Comparison of ENCODE assay signal across 23 cellular contexts in the genomic region with DNA sequence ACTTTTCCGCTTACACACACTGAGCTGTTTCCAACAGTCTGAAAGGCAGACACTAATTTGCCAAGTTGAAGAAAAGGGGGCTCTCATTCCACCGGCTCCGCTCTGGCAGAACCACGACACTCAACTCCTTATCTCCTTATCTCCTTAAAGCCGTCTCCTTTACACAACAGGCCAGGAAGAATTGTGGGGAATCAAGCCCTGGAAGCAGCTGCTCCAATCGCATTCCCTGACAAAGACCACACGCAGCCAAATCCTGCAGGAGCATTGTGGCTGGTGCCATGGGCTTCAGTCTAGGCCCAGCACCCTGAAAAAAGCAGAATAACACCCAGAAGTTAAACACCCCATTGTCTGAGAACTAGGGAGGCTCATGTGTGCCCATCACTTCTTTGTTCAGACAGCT. TPM values are rescaled to one million over a fixed set of nuclear protein-coding genes. Genes with fewer than 3 reads are reported as not detected.
DNase-seq lines count a peak whose midpoint lies in the region; ATAC-seq and TF ChIP-seq lines count a peak whose summit lies in the region.
"Had no signal": no experiment of that assay in that cellular context is flagged by ENCODE, and none has a peak within 500 bp of the region (broad histone marks: within the 10 kb centered on the region; RNA-seq: fewer than 3 reads in every experiment).

No MANE protein-coding gene starts in this region.

- 79 to 93% (median 87%) methylated on average over 7 of the region's 7 CpGs for WGBS in heart left ventricle, 4 donors

- DNase-seq in cardiac muscle cell (ENCODE audit: low read depth in 1 of 2, low spot score in 1 of 2) (no peak), heart left ventricle (no peak), NCI-H82 treated with DMSO at 0.1 percent for 48 hours (lab: John Stamatoyannopoulos, UW; ENCODE audit: unreplicated experiment) (peak; percentile 63), dorsolateral prefrontal cortex (no peak), OCI-M2 (lab: John Stamatoyannopoulos, UW; ENCODE audit: unreplicated experiment) (no peak)
- DNase-seq: BE2C; CD4-positive, alpha-beta T cell; COR-L47; DMS153; GF-D8; NCI-H1105; NCI-H146; NCI-H2081; NCI-H510A had no signal

- TF ChIP-seq CTCF in cardiac muscle cell (IDR thresholded peaks at IDR 0.05; ENCODE audit: low read depth, low read length) (no peak), heart left ventricle (IDR thresholded peaks at IDR 0.05) (no peak), dorsolateral prefrontal cortex (IDR thresholded peaks at IDR 0.05 in 54 of 56, conservative IDR thresholded peaks at IDR 0.05 in 2 of 56; ENCODE audit: low read depth in 1 of 56, partially characterized antibody in 56 of 56) (no peak)

- intact Hi-C loops in heart left ventricle (cut with DNase I), result loop anchor here in 1 of 10 donors (10.0 kb wide), 1 partner anchor 195 kb away; the partner anchor contains the start of gene TLR5
- intact Hi-C loops in dorsolateral prefrontal cortex (cut with DNase I), result loop anchor here in 1 of 2 donors (5.0 kb wide), 1 partner anchor 108 kb away; no protein-coding TSS in a partner anchor

- H3K4me1 ChIP-seq in cardiac muscle cell (ENCODE audit: low read depth) (peaks cover 57% of the 10 kb centered on the region), heart left ventricle (peaks cover 0 to 64% (median 17%) of the 10 kb centered on the region in 12 donors)
- H3K4me1 ChIP-seq: BE2C, HAP-1, SJSA1 had no signal

- no peak for TF ChIP-seq POLR2A in heart left ventricle (IDR thresholded peaks at IDR 0.05)

- ATAC-seq in heart left ventricle (no peak), esophagus mucosa (no peak), HG02970 (IDR thresholded peaks at IDR 0.05; ENCODE audit: low FRiP score, unreplicated experiment) (no peak)
- ATAC-seq: GM23338 had no signal

- H3K9me3 ChIP-seq in cardiac muscle cell (ENCODE audit: low read depth) (no peaks in the 10 kb centered on the region), heart left ventricle (no peaks in the 10 kb centered on the region)
- H3K9me3 ChIP-seq: BE2C, HAP-1, SJSA1 had no signal

- H3K27me3 ChIP-seq in cardiac muscle cell (no peaks in the 10 kb centered on the region), heart left ventricle (no peaks in the 10 kb centered on the region), dorsolateral prefrontal cortex (peaks cover 0 to 5% (median 0%) of the 10 kb centered on the region in 45 donors)

- H3K36me3 ChIP-seq in cardiac muscle cell, result no peaks in the 10 kb centered on the region
- H3K36me3 ChIP-seq in heart left ventricle, result no peaks in the 10 kb centered on the region
- H3K36me3 ChIP-seq: BE2C, HAP-1, SJSA1 had no signal

- H3K4me3 ChIP-seq in cardiac muscle cell (no peak overlapping the region), heart left ventricle (no peak overlapping the region), dorsolateral prefrontal cortex (no peak overlapping the region)
- H3K4me3 ChIP-seq: GM23338, HAP-1, SJSA1 had no signal

- peak overlapping the region; percentile 76 for H3K27ac ChIP-seq in cardiac muscle cell
- peak overlapping the region in 4 of 12 donors; percentile 22 to 85 (median 80) for H3K27ac ChIP-seq in heart left ventricle
- H3K27ac ChIP-seq in dorsolateral prefrontal cortex, result peak overlapping the region in 41 of 59 donors; percentile 2 to 78 (median 55)
- H3K27ac ChIP-seq: KMS-11, SJSA1 had no signal

RNA-seq across cellular contexts. Expression of gene SUSD4, which starts 24.1 kb away (rescaled TPM):
- 20.9 and 24.8 TPM in 2 replicates for total RNA-seq in cardiac muscle cell
- 31.4 and 31.6 TPM in 2 replicates for polyA plus RNA-seq in cardiac muscle cell
- total RNA-seq in heart left ventricle, result 10 to 100 TPM in 1 of 9 donors, 1 to 10 TPM in 8; 1.4 to 27.2 (median 2.4) TPM
- 1 to 10 TPM in 1 of 2 donors, under 1 TPM in 1; 0.40 to 5.0 TPM for polyA plus RNA-seq in heart left ventricle
- 10 to 100 TPM; 21.6 to 96.9 (median 65.8) TPM for total RNA-seq in dorsolateral prefrontal cortex
- total RNA-seq in esophagus mucosa, result 42.2 TPM
- total RNA-seq: A673 had no signal

RNA-seq across cellular contexts. Expression of gene CCDC185, which starts 53.4 kb away (rescaled TPM):
- total RNA-seq in cardiac muscle cell, result not detected in 2 replicates
- not detected in 2 replicates for polyA plus RNA-seq in cardiac muscle cell
- not detected for total RNA-seq in heart left ventricle
- not detected for polyA plus RNA-seq in heart left ventricle
- total RNA-seq in dorsolateral prefrontal cortex, result under 1 TPM in 26 of 120 experiments, not detected in 94; 0.24 to 1.00 (median 0.37) TPM
- total RNA-seq in esophagus mucosa, result 0.24 TPM
- total RNA-seq: A673; CD4-positive, alpha-beta T cell; OCI-LY7; SJSA1; T-helper 1 cell treated with Interleukin-12 subunit alpha and Interleukin-12 subunit beta and Interleukin-4 antibody, amounts not matched to agents 30 ng/mL and 1 ng/mL, for 36 hours had no signal
- polyA plus RNA-seq: GM23338 had no signal
